Comparison of ENCODE assay signal across 1 cellular context in the genomic region with DNA sequence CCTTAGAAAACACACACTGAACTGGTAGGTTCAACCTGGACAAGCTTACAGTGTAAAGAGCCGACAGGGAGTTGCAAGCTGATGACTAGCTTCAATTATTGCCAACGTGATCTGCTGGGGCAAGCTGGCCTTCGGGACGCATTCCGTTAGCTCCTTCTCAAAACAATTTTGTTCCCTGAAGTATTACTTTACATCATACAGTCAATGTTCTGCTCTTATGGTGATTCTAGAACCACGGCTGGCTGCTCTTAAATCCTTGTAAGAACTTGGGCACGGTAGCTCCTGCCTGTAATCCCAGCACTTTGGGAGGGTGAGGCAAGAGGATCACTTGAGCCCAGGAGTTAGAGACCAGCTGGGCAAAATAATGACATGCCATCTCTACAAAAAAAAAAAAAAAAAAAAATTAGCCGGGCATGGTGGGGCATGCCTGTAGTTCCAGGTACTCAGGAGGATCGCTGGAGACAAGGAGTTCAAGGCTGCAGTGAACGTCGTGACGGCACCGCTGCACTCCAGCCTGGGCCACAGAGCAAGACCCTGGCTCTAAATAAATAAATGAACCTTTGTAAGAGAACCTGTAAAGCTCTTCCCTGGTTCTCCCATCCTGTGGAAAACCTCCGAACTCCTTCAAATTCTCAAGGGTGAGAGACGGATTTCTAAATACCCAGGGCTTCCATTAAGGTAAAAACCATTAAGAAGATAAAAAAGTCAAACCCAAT.
TF ChIP-seq lines count a peak whose summit lies in the region.

No MANE protein-coding gene starts in this region.

TF ChIP-seq in GM12878, 131 proteins besides CTCF, POLR2A, EP300 and RAD21:
- TF ChIP-seq SRF (IDR thresholded peaks at IDR 0.05; ENCODE audit: low read depth in 2 of 2, low read length in 2 of 2), result no peak
- no peak for TF ChIP-seq TCF3 (IDR thresholded peaks at IDR 0.05; ENCODE audit: borderline replicate concordance, insufficient read depth, low read depth, low read length)
- no peak for TF ChIP-seq RCOR1 (conservative IDR thresholded peaks at IDR 0.05; ENCODE audit: low read depth, low read length)
- no peak for TF ChIP-seq SUZ12 (IDR thresholded peaks at IDR 0.05; ENCODE audit: unreplicated experiment)
- no peak for TF ChIP-seq EGR1 (IDR thresholded peaks at IDR 0.05; ENCODE audit: borderline replicate concordance in 1 of 2, low read depth in 2 of 2, low read length in 2 of 2)
- TF ChIP-seq RFX5 (IDR thresholded peaks at IDR 0.05; ENCODE audit: low read depth, low read length), result no peak
- no peak for TF ChIP-seq POLR2AphosphoS5 (IDR thresholded peaks at IDR 0.05; ENCODE audit: low read length)
- no peak for TF ChIP-seq SIX5 (IDR thresholded peaks at IDR 0.05; ENCODE audit: low read depth, low read length, severe bottlenecking)
- no peak for TF ChIP-seq GABPA (IDR thresholded peaks at IDR 0.05; ENCODE audit: low read depth)
- TF ChIP-seq RELA (IDR thresholded peaks at IDR 0.05; ENCODE audit: borderline replicate concordance, partially characterized antibody), result no peak
- TF ChIP-seq ZNF274 (IDR thresholded peaks at IDR 0.05; ENCODE audit: insufficient read depth, insufficient read length), result no peak
- TF ChIP-seq ZNF217 (IDR thresholded peaks at IDR 0.05), result no peak
TF ChIP-seq in GM12878: peak in this region for 0.
